Comparison of ENCODE assay signal across 1 cellular context in the genomic region with DNA sequence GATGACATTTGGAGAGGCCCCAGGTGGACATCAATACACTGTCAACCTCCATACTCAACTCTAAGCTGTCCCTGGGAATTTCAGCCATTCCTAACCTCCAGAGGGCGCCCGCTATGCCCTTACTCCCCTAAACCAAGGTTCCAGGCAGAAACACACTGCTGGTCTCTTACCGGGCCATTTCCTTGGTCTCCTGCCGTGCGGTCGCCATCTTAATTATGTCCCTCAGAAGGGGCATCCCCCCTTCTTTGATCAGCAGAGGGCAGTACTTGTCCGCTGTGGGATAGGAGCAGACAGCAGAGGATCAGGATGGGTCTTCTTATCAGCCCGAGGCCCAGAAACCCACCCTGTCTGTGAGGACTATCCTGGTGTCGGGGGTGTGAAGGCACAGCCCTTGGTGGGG.
TF ChIP-seq lines count a peak whose summit lies in the region.

No MANE protein-coding gene starts in this region.

TF ChIP-seq in H1, 55 proteins besides CTCF, POLR2A, EP300 and RAD21:
- TF ChIP-seq KDM5A (IDR thresholded peaks at IDR 0.05; ENCODE audit: low read length) (no peak), JUND (IDR thresholded peaks at IDR 0.05; ENCODE audit: low read length) (peak; percentile 38; the same call in 1 of the 2 replicates), FOSL1 (IDR thresholded peaks at IDR 0.05; ENCODE audit: insufficient read depth, low read depth, low read length) (no peak), SP4 (IDR thresholded peaks at IDR 0.05; ENCODE audit: low read length) (peak; percentile 44; the same call in 1 of the 2 replicates), HDAC6 (IDR thresholded peaks at IDR 0.05; ENCODE audit: low read depth, low read length) (no peak), BACH1 (IDR thresholded peaks at IDR 0.05; ENCODE audit: low read length) (no peak), SP1 (IDR thresholded peaks at IDR 0.05; ENCODE audit: low read depth, low read length) (0 out of 2 replicates have a peak, but pooled peaks have one; percentile 28), ZNF274 (IDR thresholded peaks at IDR 0.05; ENCODE audit: borderline replicate concordance, extremely low read depth, low read length) (no peak), TBP (IDR thresholded peaks at IDR 0.05; ENCODE audit: low read depth, low read length) (peak; percentile 58), POU5F1 (IDR thresholded peaks at IDR 0.05; ENCODE audit: low read depth, low read length) (no peak), GTF2F1 (IDR thresholded peaks at IDR 0.05; ENCODE audit: borderline replicate concordance, low read depth, low read length) (no peak), CBX8 (IDR thresholded peaks at IDR 0.05; ENCODE audit: borderline replicate concordance, low read depth, low read length) (no peak), SP2 (IDR thresholded peaks at IDR 0.05; ENCODE audit: low read length) (no peak), NANOG (IDR thresholded peaks at IDR 0.05; ENCODE audit: insufficient read depth, low read depth, low read length, poor library complexity, severe bottlenecking) (no peak), BCL11A (IDR thresholded peaks at IDR 0.05; ENCODE audit: low read depth in 2 of 2, low read length in 2 of 2) (no peak), RXRA (IDR thresholded peaks at IDR 0.05; ENCODE audit: insufficient read depth, low read depth, low read length) (no peak), SIX5 (IDR thresholded peaks at IDR 0.05; ENCODE audit: low read depth, low read length) (no peak), SRF (IDR thresholded peaks at IDR 0.05; ENCODE audit: low read depth, low read length) (no peak), TAF7 (optimal IDR thresholded peaks at IDR 0.05; ENCODE audit: borderline replicate concordance, low read depth, low read length) (no peak), ASH2L (IDR thresholded peaks at IDR 0.05; ENCODE audit: low read length) (no peak), CBX5 (IDR thresholded peaks at IDR 0.05; ENCODE audit: low read depth, low read length) (no peak), KDM4A (IDR thresholded peaks at IDR 0.05; ENCODE audit: low read depth, low read length, severe bottlenecking) (no peak), CHD2 (IDR thresholded peaks at IDR 0.05; ENCODE audit: low read length) (no peak), CHD1 (IDR thresholded peaks at IDR 0.05; ENCODE audit: low read depth, low read length) (no peak), KDM1A (IDR thresholded peaks at IDR 0.05; ENCODE audit: borderline replicate concordance, low read length) (no peak), CREB1 (IDR thresholded peaks at IDR 0.05) (no peak), YY1 (IDR thresholded peaks at IDR 0.05; ENCODE audit: low read depth, low read length) (peak; percentile 98), SIRT6 (IDR thresholded peaks at IDR 0.05; ENCODE audit: low read length) (no peak), SUZ12 (IDR thresholded peaks at IDR 0.05; ENCODE audit: low read length) (no peak), PHF8 (conservative IDR thresholded peaks at IDR 0.05; ENCODE audit: low read depth, low read length) (no peak), TAF1 (IDR thresholded peaks at IDR 0.05; ENCODE audit: low read depth, low read length) (0 out of 2 replicates have a peak, but pooled peaks have one; percentile 45), RBBP5 (IDR thresholded peaks at IDR 0.05; ENCODE audit: borderline replicate concordance, low read depth, low read length) (no peak), RFX5 (IDR thresholded peaks at IDR 0.05; ENCODE audit: borderline replicate concordance, low read depth, low read length) (no peak), CTBP2 (IDR thresholded peaks at IDR 0.05; ENCODE audit: borderline replicate concordance, insufficient read depth, insufficient read length, low read length) (no peak), SIN3A (conservative IDR thresholded peaks at IDR 0.05 in 1 of 2, IDR thresholded peaks at IDR 0.05 in 1 of 2; ENCODE audit: low read depth in 1 of 2, low read length in 2 of 2) (peak; percentile 68 to 80; a peak in 3 of 4 replicates), SAP30 (IDR thresholded peaks at IDR 0.05; ENCODE audit: insufficient read depth, insufficient replicate concordance, low read length) (no peak), POLR2AphosphoS5 (IDR thresholded peaks at IDR 0.05; ENCODE audit: low read depth, low read length) (no peak), NRF1 (IDR thresholded peaks at IDR 0.05; ENCODE audit: low read depth, low read length) (no peak), HDAC2 (IDR thresholded peaks at IDR 0.05; ENCODE audit: borderline replicate concordance in 1 of 2, low read depth in 2 of 2, low read length in 2 of 2) (0 out of 4 replicates have a peak, but pooled peaks of 1 of the 2 experiments have one; percentile 74), TEAD4 (IDR thresholded peaks at IDR 0.05; ENCODE audit: low read depth, low read length) (no peak), TCF12 (IDR thresholded peaks at IDR 0.05; ENCODE audit: low read depth, low read length) (no peak), JUN (IDR thresholded peaks at IDR 0.05; ENCODE audit: low read depth, low read length) (no peak), EGR1 (IDR thresholded peaks at IDR 0.05; ENCODE audit: borderline replicate concordance, low read depth, low read length) (0 out of 2 replicates have a peak, but pooled peaks have one; percentile 12), CEBPB (IDR thresholded peaks at IDR 0.05; ENCODE audit: low read depth, low read length) (no peak), GABPA (IDR thresholded peaks at IDR 0.05; ENCODE audit: borderline replicate concordance, insufficient read depth, low read length) (no peak), EZH2 (IDR thresholded peaks at IDR 0.05; ENCODE audit: low read depth, low read length, severe bottlenecking) (no peak), BRCA1 (IDR thresholded peaks at IDR 0.05; ENCODE audit: low read depth, low read length) (no peak; the same call in 1 of the 2 replicates), MAFK (IDR thresholded peaks at IDR 0.05; ENCODE audit: low read depth, low read length) (no peak), RNF2 (IDR thresholded peaks at IDR 0.05; ENCODE audit: borderline replicate concordance, low read depth, low read length, missing control alignments, poor library complexity, severe bottlenecking) (no peak)
- TF ChIP-seq, protein P1, sequence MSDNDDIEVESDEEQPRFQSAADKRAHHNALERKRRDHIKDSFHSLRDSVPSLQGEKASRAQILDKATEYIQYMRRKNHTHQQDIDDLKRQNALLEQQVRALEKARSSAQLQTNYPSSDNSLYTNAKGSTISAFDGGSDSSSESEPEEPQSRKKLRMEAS (IDR thresholded peaks at IDR 0.05): no peak
- TF ChIP-seq, protein P2, sequence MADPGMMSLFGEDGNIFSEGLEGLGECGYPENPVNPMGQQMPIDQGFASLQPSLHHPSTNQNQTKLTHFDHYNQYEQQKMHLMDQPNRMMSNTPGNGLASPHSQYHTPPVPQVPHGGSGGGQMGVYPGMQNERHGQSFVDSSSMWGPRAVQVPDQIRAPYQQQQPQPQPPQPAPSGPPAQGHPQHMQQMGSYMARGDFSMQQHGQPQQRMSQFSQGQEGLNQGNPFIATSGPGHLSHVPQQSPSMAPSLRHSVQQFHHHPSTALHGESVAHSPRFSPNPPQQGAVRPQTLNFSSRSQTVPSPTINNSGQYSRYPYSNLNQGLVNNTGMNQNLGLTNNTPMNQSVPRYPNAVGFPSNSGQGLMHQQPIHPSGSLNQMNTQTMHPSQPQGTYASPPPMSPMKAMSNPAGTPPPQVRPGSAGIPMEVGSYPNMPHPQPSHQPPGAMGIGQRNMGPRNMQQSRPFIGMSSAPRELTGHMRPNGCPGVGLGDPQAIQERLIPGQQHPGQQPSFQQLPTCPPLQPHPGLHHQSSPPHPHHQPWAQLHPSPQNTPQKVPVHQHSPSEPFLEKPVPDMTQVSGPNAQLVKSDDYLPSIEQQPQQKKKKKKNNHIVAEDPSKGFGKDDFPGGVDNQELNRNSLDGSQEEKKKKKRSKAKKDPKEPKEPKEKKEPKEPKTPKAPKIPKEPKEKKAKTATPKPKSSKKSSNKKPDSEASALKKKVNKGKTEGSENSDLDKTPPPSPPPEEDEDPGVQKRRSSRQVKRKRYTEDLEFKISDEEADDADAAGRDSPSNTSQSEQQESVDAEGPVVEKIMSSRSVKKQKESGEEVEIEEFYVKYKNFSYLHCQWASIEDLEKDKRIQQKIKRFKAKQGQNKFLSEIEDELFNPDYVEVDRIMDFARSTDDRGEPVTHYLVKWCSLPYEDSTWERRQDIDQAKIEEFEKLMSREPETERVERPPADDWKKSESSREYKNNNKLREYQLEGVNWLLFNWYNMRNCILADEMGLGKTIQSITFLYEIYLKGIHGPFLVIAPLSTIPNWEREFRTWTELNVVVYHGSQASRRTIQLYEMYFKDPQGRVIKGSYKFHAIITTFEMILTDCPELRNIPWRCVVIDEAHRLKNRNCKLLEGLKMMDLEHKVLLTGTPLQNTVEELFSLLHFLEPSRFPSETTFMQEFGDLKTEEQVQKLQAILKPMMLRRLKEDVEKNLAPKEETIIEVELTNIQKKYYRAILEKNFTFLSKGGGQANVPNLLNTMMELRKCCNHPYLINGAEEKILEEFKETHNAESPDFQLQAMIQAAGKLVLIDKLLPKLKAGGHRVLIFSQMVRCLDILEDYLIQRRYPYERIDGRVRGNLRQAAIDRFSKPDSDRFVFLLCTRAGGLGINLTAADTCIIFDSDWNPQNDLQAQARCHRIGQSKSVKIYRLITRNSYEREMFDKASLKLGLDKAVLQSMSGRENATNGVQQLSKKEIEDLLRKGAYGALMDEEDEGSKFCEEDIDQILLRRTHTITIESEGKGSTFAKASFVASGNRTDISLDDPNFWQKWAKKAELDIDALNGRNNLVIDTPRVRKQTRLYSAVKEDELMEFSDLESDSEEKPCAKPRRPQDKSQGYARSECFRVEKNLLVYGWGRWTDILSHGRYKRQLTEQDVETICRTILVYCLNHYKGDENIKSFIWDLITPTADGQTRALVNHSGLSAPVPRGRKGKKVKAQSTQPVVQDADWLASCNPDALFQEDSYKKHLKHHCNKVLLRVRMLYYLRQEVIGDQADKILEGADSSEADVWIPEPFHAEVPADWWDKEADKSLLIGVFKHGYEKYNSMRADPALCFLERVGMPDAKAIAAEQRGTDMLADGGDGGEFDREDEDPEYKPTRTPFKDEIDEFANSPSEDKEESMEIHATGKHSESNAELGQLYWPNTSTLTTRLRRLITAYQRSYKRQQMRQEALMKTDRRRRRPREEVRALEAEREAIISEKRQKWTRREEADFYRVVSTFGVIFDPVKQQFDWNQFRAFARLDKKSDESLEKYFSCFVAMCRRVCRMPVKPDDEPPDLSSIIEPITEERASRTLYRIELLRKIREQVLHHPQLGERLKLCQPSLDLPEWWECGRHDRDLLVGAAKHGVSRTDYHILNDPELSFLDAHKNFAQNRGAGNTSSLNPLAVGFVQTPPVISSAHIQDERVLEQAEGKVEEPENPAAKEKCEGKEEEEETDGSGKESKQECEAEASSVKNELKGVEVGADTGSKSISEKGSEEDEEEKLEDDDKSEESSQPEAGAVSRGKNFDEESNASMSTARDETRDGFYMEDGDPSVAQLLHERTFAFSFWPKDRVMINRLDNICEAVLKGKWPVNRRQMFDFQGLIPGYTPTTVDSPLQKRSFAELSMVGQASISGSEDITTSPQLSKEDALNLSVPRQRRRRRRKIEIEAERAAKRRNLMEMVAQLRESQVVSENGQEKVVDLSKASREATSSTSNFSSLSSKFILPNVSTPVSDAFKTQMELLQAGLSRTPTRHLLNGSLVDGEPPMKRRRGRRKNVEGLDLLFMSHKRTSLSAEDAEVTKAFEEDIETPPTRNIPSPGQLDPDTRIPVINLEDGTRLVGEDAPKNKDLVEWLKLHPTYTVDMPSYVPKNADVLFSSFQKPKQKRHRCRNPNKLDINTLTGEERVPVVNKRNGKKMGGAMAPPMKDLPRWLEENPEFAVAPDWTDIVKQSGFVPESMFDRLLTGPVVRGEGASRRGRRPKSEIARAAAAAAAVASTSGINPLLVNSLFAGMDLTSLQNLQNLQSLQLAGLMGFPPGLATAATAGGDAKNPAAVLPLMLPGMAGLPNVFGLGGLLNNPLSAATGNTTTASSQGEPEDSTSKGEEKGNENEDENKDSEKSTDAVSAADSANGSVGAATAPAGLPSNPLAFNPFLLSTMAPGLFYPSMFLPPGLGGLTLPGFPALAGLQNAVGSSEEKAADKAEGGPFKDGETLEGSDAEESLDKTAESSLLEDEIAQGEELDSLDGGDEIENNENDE (IDR thresholded peaks at IDR 0.05; ENCODE audit: insufficient replicate concordance, low read length): no peak
- TF ChIP-seq, protein P3, sequence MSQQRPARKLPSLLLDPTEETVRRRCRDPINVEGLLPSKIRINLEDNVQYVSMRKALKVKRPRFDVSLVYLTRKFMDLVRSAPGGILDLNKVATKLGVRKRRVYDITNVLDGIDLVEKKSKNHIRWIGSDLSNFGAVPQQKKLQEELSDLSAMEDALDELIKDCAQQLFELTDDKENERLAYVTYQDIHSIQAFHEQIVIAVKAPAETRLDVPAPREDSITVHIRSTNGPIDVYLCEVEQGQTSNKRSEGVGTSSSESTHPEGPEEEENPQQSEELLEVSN (IDR thresholded peaks at IDR 0.05): no peak
- TF ChIP-seq, protein P4, sequence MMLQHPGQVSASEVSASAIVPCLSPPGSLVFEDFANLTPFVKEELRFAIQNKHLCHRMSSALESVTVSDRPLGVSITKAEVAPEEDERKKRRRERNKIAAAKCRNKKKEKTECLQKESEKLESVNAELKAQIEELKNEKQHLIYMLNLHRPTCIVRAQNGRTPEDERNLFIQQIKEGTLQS (IDR thresholded peaks at IDR 0.05; ENCODE audit: insufficient read depth, low read depth, low read length): no peak
- TF ChIP-seq, protein P5, sequence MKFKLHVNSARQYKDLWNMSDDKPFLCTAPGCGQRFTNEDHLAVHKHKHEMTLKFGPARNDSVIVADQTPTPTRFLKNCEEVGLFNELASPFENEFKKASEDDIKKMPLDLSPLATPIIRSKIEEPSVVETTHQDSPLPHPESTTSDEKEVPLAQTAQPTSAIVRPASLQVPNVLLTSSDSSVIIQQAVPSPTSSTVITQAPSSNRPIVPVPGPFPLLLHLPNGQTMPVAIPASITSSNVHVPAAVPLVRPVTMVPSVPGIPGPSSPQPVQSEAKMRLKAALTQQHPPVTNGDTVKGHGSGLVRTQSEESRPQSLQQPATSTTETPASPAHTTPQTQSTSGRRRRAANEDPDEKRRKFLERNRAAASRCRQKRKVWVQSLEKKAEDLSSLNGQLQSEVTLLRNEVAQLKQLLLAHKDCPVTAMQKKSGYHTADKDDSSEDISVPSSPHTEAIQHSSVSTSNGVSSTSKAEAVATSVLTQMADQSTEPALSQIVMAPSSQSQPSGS (IDR thresholded peaks at IDR 0.05; ENCODE audit: low read length): no peak
- TF ChIP-seq, protein P6, sequence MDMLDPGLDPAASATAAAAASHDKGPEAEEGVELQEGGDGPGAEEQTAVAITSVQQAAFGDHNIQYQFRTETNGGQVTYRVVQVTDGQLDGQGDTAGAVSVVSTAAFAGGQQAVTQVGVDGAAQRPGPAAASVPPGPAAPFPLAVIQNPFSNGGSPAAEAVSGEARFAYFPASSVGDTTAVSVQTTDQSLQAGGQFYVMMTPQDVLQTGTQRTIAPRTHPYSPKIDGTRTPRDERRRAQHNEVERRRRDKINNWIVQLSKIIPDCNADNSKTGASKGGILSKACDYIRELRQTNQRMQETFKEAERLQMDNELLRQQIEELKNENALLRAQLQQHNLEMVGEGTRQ (IDR thresholded peaks at IDR 0.05; ENCODE audit: low read length): no peak
